In the genomic region with DNA sequence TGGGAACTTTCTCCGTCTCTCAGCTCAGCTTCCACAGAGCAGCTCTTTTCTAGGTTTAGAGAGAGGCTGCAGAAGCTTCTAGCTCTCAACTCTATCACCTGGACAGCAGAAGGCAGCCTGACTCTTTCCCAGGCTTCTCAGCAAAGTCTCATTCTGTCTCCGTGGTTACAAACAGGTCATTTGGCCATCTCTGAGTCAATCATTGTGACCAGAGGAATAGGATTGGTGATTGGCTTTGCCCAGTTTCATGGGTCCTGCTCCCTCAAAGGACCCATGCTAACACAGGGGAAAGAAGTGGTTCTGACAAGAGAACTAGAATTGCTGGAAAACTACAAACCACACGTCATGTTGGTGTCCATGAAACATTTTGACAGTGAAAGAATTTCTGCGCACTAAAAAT, we compare ENCODE assay signal across 2 cellular contexts.
TF ChIP-seq lines count a peak whose summit lies in the region.

No MANE protein-coding gene starts in this region.

TF ChIP-seq in HEK293T, 16 proteins besides CTCF, POLR2A, EP300 and RAD21:
- TF ChIP-seq TARDBP (IDR thresholded peaks at IDR 0.05), result no peak
- TF ChIP-seq, protein P1, sequence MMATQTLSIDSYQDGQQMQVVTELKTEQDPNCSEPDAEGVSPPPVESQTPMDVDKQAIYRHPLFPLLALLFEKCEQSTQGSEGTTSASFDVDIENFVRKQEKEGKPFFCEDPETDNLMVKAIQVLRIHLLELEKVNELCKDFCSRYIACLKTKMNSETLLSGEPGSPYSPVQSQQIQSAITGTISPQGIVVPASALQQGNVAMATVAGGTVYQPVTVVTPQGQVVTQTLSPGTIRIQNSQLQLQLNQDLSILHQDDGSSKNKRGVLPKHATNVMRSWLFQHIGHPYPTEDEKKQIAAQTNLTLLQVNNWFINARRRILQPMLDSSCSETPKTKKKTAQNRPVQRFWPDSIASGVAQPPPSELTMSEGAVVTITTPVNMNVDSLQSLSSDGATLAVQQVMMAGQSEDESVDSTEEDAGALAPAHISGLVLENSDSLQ (IDR thresholded peaks at IDR 0.05), result peak; percentile 41; the same call in 1 of the 2 replicates
- TF ChIP-seq LEF1 (IDR thresholded peaks at IDR 0.05; ENCODE audit: borderline replicate concordance), result no peak
- no peak for TF ChIP-seq CTBP1 (IDR thresholded peaks at IDR 0.05; ENCODE audit: borderline replicate concordance)

TF ChIP-seq in H1, 55 proteins besides CTCF, POLR2A, EP300 and RAD21:
- TF ChIP-seq, protein P2, sequence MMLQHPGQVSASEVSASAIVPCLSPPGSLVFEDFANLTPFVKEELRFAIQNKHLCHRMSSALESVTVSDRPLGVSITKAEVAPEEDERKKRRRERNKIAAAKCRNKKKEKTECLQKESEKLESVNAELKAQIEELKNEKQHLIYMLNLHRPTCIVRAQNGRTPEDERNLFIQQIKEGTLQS (IDR thresholded peaks at IDR 0.05; ENCODE audit: insufficient read depth, low read depth, low read length), result no peak
- TF ChIP-seq CBX8 (IDR thresholded peaks at IDR 0.05; ENCODE audit: borderline replicate concordance, low read depth, low read length), result no peak
- no peak for TF ChIP-seq MAFK (IDR thresholded peaks at IDR 0.05; ENCODE audit: low read depth, low read length)
- TF ChIP-seq RBBP5 (IDR thresholded peaks at IDR 0.05; ENCODE audit: borderline replicate concordance, low read depth, low read length), result no peak
- no peak for TF ChIP-seq SRF (IDR thresholded peaks at IDR 0.05; ENCODE audit: low read depth, low read length)
- TF ChIP-seq, protein P3, sequence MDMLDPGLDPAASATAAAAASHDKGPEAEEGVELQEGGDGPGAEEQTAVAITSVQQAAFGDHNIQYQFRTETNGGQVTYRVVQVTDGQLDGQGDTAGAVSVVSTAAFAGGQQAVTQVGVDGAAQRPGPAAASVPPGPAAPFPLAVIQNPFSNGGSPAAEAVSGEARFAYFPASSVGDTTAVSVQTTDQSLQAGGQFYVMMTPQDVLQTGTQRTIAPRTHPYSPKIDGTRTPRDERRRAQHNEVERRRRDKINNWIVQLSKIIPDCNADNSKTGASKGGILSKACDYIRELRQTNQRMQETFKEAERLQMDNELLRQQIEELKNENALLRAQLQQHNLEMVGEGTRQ (IDR thresholded peaks at IDR 0.05; ENCODE audit: low read length), result no peak
- no peak for TF ChIP-seq CEBPB (IDR thresholded peaks at IDR 0.05; ENCODE audit: low read depth, low read length)
